ENCODE assay signal across 8 cellular contexts in genomic region chr12:89352242-89352491, GRCh38. TPM values are rescaled to one million over a fixed set of nuclear protein-coding genes. Genes with fewer than 3 reads are reported as not detected.
DNase-seq lines count a peak whose midpoint lies in the region; ATAC-seq and TF ChIP-seq lines count a peak whose summit lies in the region.

No MANE protein-coding gene starts in this region.

- H3K4me1 ChIP-seq in iPS-20b (ENCODE audit: insufficient read depth, low read length) (peaks cover 43% of the 10 kb centered on the region), suprapubic skin (peaks cover 72% of the 10 kb centered on the region)

- H3K9me3 ChIP-seq in iPS-20b (ENCODE audit: insufficient read depth, low read depth, low read length), result no peaks in the 10 kb centered on the region
- H3K9me3 ChIP-seq in suprapubic skin, result no peaks in the 10 kb centered on the region

- H3K27me3 Mint-ChIP-seq in activated CD8-positive, alpha-beta T cell treated with anti-CD3 and anti-CD28 coated beads for 36 hours, result peaks cover 20% of the 10 kb centered on the region

- H3K27me3 ChIP-seq in iPS-20b (ENCODE audit: insufficient read depth, low read length) (peaks cover 70% of the 10 kb centered on the region), suprapubic skin (no peaks in the 10 kb centered on the region)

- TF ChIP-seq POLR2A in suprapubic skin (IDR thresholded peaks at IDR 0.05), result peak; percentile 84 to 89

- ATAC-seq in activated CD8-positive, alpha-beta T cell treated with anti-CD3 and anti-CD28 coated beads for 36 hours, result no peak
- ATAC-seq in HG03442 (IDR thresholded peaks at IDR 0.05; ENCODE audit: unreplicated experiment), result no peak

- H3K27ac ChIP-seq in iPS-20b (ENCODE audit: low read length) (peak overlapping the region; percentile 50), suprapubic skin (peak overlapping the region; percentile 99)

- POLR2A ChIA-PET in activated CD8-positive, alpha-beta T cell treated with anti-CD3 and anti-CD28 coated beads for 36 hours (lab: Charles Lee), result interaction anchor here (0.7 to 2.7 kb wide), 12 partner anchors 45 to 332 kb away, joined by 3 to 10 read pairs (median 4); no protein-coding TSS in a partner anchor

- H3K9ac ChIP-seq in iPS-20b (ENCODE audit: low read depth, low read length), result peak overlapping the region; percentile 92

- TF ChIP-seq CTCF in activated CD8-positive, alpha-beta T cell treated with anti-CD3 and anti-CD28 coated beads for 36 hours (IDR thresholded peaks at IDR 0.05), result no peak
- no peak for TF ChIP-seq CTCF in suprapubic skin (IDR thresholded peaks at IDR 0.05)

- H3K36me3 ChIP-seq in iPS-20b (ENCODE audit: insufficient read depth, low read depth, low read length) (peaks cover 38% of the 10 kb centered on the region), suprapubic skin (peaks cover 5% of the 10 kb centered on the region)

- CTCF ChIA-PET in activated CD8-positive, alpha-beta T cell treated with anti-CD3 and anti-CD28 coated beads for 36 hours (lab: Charles Lee), result interaction anchor here (1.2 to 3.7 kb wide), 7 partner anchors 20 to 335 kb away, joined by 3 to 14 read pairs (median 8); no protein-coding TSS in a partner anchor

- H3K4me1 Mint-ChIP-seq in activated CD8-positive, alpha-beta T cell treated with anti-CD3 and anti-CD28 coated beads for 36 hours (ENCODE audit: low read depth), result peaks cover 40% of the 10 kb centered on the region

- peak overlapping the region; percentile 93 for H3K27ac Mint-ChIP-seq in activated CD8-positive, alpha-beta T cell treated with anti-CD3 and anti-CD28 coated beads for 36 hours

- peak overlapping the region; percentile 79 for H3K4me3 ChIP-seq in iPS-20b (ENCODE audit: low read length)
- H3K4me3 ChIP-seq in suprapubic skin, result peak overlapping the region; percentile 94

- peak overlapping the region; percentile 94 for H3K4me3 Mint-ChIP-seq in activated CD8-positive, alpha-beta T cell treated with anti-CD3 and anti-CD28 coated beads for 36 hours

- no peaks in the 10 kb centered on the region for H3K9me3 Mint-ChIP-seq in activated CD8-positive, alpha-beta T cell treated with anti-CD3 and anti-CD28 coated beads for 36 hours

- under 1% methylated on average over 10 of the region's 10 CpGs for WGBS in suprapubic skin

- no peak for TF ChIP-seq EP300 in suprapubic skin (IDR thresholded peaks at IDR 0.05)

- peak; percentile 68 for DNase-seq in SIG-M5 treated with dmso at 0.1 percent for 504 hours (lab: John Stamatoyannopoulos, UW; ENCODE audit: unreplicated experiment)
- DNase-seq in SIG-M5 (lab: John Stamatoyannopoulos, UW), result no peak
- no peak for DNase-seq in activated CD8-positive, alpha-beta T cell treated with anti-CD3 and anti-CD28 coated beads for 36 hours
- no peak for DNase-seq in suprapubic skin (ENCODE audit: low spot score in 2 of 2)
- no peak for DNase-seq in NCI-H2029 treated with DMSO at 0.1 percent for 48 hours (lab: John Stamatoyannopoulos, UW)
- DNase-seq in D341Med (ENCODE audit: low spot score), result no peak

- H3K36me3 Mint-ChIP-seq in activated CD8-positive, alpha-beta T cell treated with anti-CD3 and anti-CD28 coated beads for 36 hours (ENCODE audit: low read depth), result peaks cover 30% of the 10 kb centered on the region

- intact Hi-C loops in activated CD8-positive, alpha-beta T cell treated with anti-CD3 and anti-CD28 coated beads for 36 hours (cut with micrococcal nuclease), result loop anchor here (2.0 to 5.0 kb wide), 5 partner anchors 110 to 335 kb away; partner anchors contain the start of gene POC1B

RNA-seq across cellular contexts. Expression of gene DUSP6, which starts 0.1 kb away (rescaled TPM):
- total RNA-seq in activated CD8-positive, alpha-beta T cell treated with anti-CD3 and anti-CD28 coated beads for 36 hours, result 10 to 100 TPM; 15.3 to 16.6 TPM
- total RNA-seq in suprapubic skin, result 10 to 100 TPM; 50.8 to 69.2 (median 59.7) TPM
